ENCODE assay signal across 14 cellular contexts in the genomic region with DNA sequence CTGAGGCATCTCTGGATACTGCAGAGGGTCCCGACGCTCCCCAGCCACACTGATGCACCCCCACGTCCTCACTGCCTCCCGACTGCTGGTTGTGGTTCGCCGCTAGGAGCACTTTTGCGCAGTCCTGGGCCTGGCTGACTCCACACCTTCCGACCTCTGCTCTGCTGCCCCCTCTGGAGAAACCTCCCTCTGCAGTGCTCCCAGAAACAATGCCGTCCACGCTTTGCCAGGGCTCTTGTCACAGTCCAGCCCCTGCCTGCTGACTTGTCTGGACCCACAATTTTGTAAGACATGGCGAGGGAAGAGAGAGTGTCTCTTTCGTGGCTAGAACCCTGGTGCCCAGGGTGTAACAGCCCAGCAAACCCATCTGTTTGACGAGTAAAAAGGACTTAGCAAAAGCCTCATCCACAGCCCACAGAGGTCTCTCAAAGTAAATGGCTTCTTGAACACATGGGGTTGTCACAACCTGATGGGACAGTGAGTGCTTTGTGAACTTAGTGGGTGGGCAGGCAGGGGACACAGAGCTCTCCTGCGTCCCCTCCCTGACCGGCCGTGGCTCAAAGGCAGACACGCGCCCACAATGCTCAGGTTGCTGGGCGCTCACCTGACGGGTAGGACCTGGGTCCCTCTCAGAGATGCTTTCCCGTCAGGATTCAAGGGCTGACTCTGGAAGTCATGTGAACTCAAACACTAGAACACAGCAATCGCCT. TPM values are rescaled to one million over a fixed set of nuclear protein-coding genes. Genes with fewer than 3 reads are reported as not detected.
A peak's percentile ranks its signal among the peaks of the same experiment; 100 is the strongest.
DNase-seq lines count a peak whose midpoint lies in the region; ATAC-seq and TF ChIP-seq lines count a peak whose summit lies in the region.
"Had no signal": no experiment of that assay in that cellular context is flagged by ENCODE, and none has a peak within 500 bp of the region (broad histone marks: within the 10 kb centered on the region; RNA-seq: fewer than 3 reads in every experiment).

No MANE protein-coding gene starts in this region.

- no peak for TF ChIP-seq EP300 in ovary (IDR thresholded peaks at IDR 0.05)

- H4K20me1 ChIP-seq in OCI-LY7 (ENCODE audit: insufficient read depth, low read length), result peaks cover 6% of the 10 kb centered on the region
- H4K20me1 ChIP-seq in smooth muscle cell (ENCODE audit: low read depth), result peaks cover 13% of the 10 kb centered on the region

- H3K9me3 ChIP-seq in OCI-LY7 (ENCODE audit: low read length), result no peaks in the 10 kb centered on the region
- no peaks in the 10 kb centered on the region for H3K9me3 ChIP-seq in ovary
- H3K9me3 ChIP-seq in smooth muscle cell (replicated peaks; ENCODE audit: low read depth), result no peaks in the 10 kb centered on the region
- H3K9me3 ChIP-seq: transverse colon had no signal

- ATAC-seq in HG02798 (IDR thresholded peaks at IDR 0.05; ENCODE audit: poor library complexity, unreplicated experiment) (no peak), GM18498 (IDR thresholded peaks at IDR 0.05; ENCODE audit: unreplicated experiment) (no peak)
- ATAC-seq: activated naive CD4-positive, alpha-beta T cell treated with anti-CD3 and anti-CD28 coated beads, Interleukin-2, amount 50 U/mL, for 72 hours had no signal

- H3K4me1 Mint-ChIP-seq in endothelial cell (ENCODE audit: unreplicated experiment), result peaks cover 14% of the 10 kb centered on the region

- peaks cover 38% of the 10 kb centered on the region for H3K36me3 Mint-ChIP-seq in endothelial cell (ENCODE audit: low read depth, unreplicated experiment)

- POLR2A ChIA-PET in OCI-LY7 (lab: Charles Lee), result no interaction called here
- POLR2A ChIA-PET in HEK293T (lab: Yijun Ruan, JAX), result no interaction called here

- no peaks in the 10 kb centered on the region for H3F3A ChIP-seq in smooth muscle cell (ENCODE audit: low read depth)

- H2AFZ ChIP-seq in OCI-LY7 (ENCODE audit: low read length) (no peak overlapping the region), smooth muscle cell (ENCODE audit: low read depth) (no peak overlapping the region)

- H3K27ac Mint-ChIP-seq in endothelial cell (ENCODE audit: unreplicated experiment), result peak overlapping the region; percentile 43

- peaks cover 6% of the 10 kb centered on the region for H3K27me3 Mint-ChIP-seq in endothelial cell (ENCODE audit: unreplicated experiment)

- intact Hi-C loops in OCI-LY7 (cut with micrococcal nuclease; ENCODE audit: unreplicated experiment), result no loop called here
- intact Hi-C loops in ovary (cut with DNase I), result loop anchor here in 1 of 4 donors (10.0 kb wide), 1 partner anchor 1097 kb away; no protein-coding TSS in a partner anchor

- no peak overlapping the region for H3K9ac ChIP-seq in smooth muscle cell (ENCODE audit: low read depth)

- H3K4me3 ChIP-seq in OCI-LY7 (ENCODE audit: low read depth, low read length, poor library complexity, severe bottlenecking), result no peak overlapping the region
- no peak overlapping the region for H3K4me3 ChIP-seq in ovary
- H3K4me3 ChIP-seq in smooth muscle cell, result no peak overlapping the region
- H3K4me3 ChIP-seq: transverse colon had no signal

- no peaks in the 10 kb centered on the region for H3K9me3 Mint-ChIP-seq in endothelial cell (ENCODE audit: unreplicated experiment)
- H3K9me3 Mint-ChIP-seq: activated naive CD4-positive, alpha-beta T cell treated with anti-CD3 and anti-CD28 coated beads, Interleukin-2, amount 50 U/mL, for 72 hours had no signal

- no peak for TF ChIP-seq POLR2A in ovary (IDR thresholded peaks at IDR 0.05)

- no peaks in the 10 kb centered on the region for H3K9me2 ChIP-seq in OCI-LY7 (ENCODE audit: insufficient read depth, low read length)

- no peak overlapping the region for H3K27ac ChIP-seq in OCI-LY7 (ENCODE audit: low read depth, low read length, poor library complexity, severe bottlenecking)
- H3K27ac ChIP-seq in ovary, result no peak overlapping the region
- H3K27ac ChIP-seq in smooth muscle cell (ENCODE audit: low read depth), result no peak overlapping the region
- H3K27ac ChIP-seq: transverse colon had no signal

- H3K4me3 Mint-ChIP-seq in endothelial cell (ENCODE audit: unreplicated experiment), result peak overlapping the region; percentile 60

- peaks cover 63% of the 10 kb centered on the region for H3K36me3 ChIP-seq in OCI-LY7 (ENCODE audit: insufficient read depth, low read length)
- H3K36me3 ChIP-seq in ovary, result no peaks in the 10 kb centered on the region
- peaks cover 12% of the 10 kb centered on the region for H3K36me3 ChIP-seq in smooth muscle cell (ENCODE audit: low read depth)

- peaks cover 20% of the 10 kb centered on the region for H3K79me2 ChIP-seq in OCI-LY7 (ENCODE audit: insufficient read depth, low read depth, low read length)
- H3K79me2 ChIP-seq in smooth muscle cell (ENCODE audit: low read depth), result peaks cover 18% of the 10 kb centered on the region

- no TSS peak for BruUV-seq in OCI-LY7 (replicated peaks; lab: Mats Ljungman, UMichigan)

- 80 to 91% (median 81%) methylated on average over 22 of the region's 22 CpGs for WGBS in ovary, 3 donors
- 96% methylated on average over 22 of the region's 22 CpGs for WGBS in smooth muscle cell (ENCODE audit: low lambda C conversion rate)

- H3K4me2 ChIP-seq in OCI-LY7 (ENCODE audit: low read length), result no peak overlapping the region
- no peak overlapping the region for H3K4me2 ChIP-seq in smooth muscle cell

- H3K4me1 ChIP-seq in OCI-LY7 (ENCODE audit: insufficient read depth, low read length, poor library complexity, severe bottlenecking), result peaks cover 17% of the 10 kb centered on the region
- H3K4me1 ChIP-seq in ovary (ENCODE audit: insufficient read depth), result peaks cover 7% of the 10 kb centered on the region
- H3K4me1 ChIP-seq in smooth muscle cell (ENCODE audit: low read depth), result peaks cover 4% of the 10 kb centered on the region

- TF ChIP-seq CTCF in GM12872 (IDR thresholded peaks at IDR 0.05; ENCODE audit: insufficient read depth, low read depth, low read length), result peak; percentile 31; the same call in 1 of the 3 replicates
- peak; percentile 44 for TF ChIP-seq CTCF in OCI-LY7 (conservative IDR thresholded peaks at IDR 0.05; ENCODE audit: low read length)
- peak; percentile 24 for TF ChIP-seq CTCF in endothelial cell (IDR thresholded peaks at IDR 0.05; ENCODE audit: unreplicated experiment)
- no peak for TF ChIP-seq CTCF in ovary (IDR thresholded peaks at IDR 0.05)
- TF ChIP-seq CTCF in smooth muscle cell (IDR thresholded peaks at IDR 0.05; ENCODE audit: borderline replicate concordance, insufficient read depth, poor library complexity, severe bottlenecking), result no peak

- DNase-seq in OCI-LY7 (ENCODE audit: low spot score) (no peak), endothelial cell (ENCODE audit: low spot score) (no peak), ovary (peak in 3 of 5 donors; percentile 7 to 21 (median 11)), smooth muscle cell (lab: John Stamatoyannopoulos, UW; ENCODE audit: unreplicated experiment) (no peak), HEK293T (ENCODE audit: extremely low spot score) (no peak)
- DNase-seq: dermis blood vessel endothelial cell, islet precursor cell, NCI-H345, transverse colon had no signal

- no peaks in the 10 kb centered on the region for H3K27me3 ChIP-seq in ovary
- no peaks in the 10 kb centered on the region for H3K27me3 ChIP-seq in smooth muscle cell (ENCODE audit: low read depth)
- H3K27me3 ChIP-seq: transverse colon had no signal

- CTCF ChIA-PET in OCI-LY7 (lab: Charles Lee; ENCODE audit: unreplicated experiment) (interaction anchor here (0.6 kb wide), 1 partner anchor 30 kb away, joined by 4 read pairs; no protein-coding TSS in a partner anchor), HEK293T (lab: Yijun Ruan, JAX) (no interaction called here)

TF ChIP-seq in HEK293T, 16 proteins besides CTCF, POLR2A, EP300 and RAD21:
- TF ChIP-seq NFRKB (IDR thresholded peaks at IDR 0.05), result no peak
- no peak for TF ChIP-seq HDGF (IDR thresholded peaks at IDR 0.05; ENCODE audit: borderline replicate concordance)
- TF ChIP-seq SUZ12 (IDR thresholded peaks at IDR 0.05), result no peak
- no peak for TF ChIP-seq L3MBTL2 (conservative IDR thresholded peaks at IDR 0.05)
- TF ChIP-seq TARDBP (IDR thresholded peaks at IDR 0.05), result no peak
- TF ChIP-seq, protein P1, sequence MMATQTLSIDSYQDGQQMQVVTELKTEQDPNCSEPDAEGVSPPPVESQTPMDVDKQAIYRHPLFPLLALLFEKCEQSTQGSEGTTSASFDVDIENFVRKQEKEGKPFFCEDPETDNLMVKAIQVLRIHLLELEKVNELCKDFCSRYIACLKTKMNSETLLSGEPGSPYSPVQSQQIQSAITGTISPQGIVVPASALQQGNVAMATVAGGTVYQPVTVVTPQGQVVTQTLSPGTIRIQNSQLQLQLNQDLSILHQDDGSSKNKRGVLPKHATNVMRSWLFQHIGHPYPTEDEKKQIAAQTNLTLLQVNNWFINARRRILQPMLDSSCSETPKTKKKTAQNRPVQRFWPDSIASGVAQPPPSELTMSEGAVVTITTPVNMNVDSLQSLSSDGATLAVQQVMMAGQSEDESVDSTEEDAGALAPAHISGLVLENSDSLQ (IDR thresholded peaks at IDR 0.05), result no peak
- no peak for TF ChIP-seq FOXA1 (IDR thresholded peaks at IDR 0.05)
- TF ChIP-seq ZNF384 (IDR thresholded peaks at IDR 0.05), result no peak
- no peak for TF ChIP-seq BHLHE40 (IDR thresholded peaks at IDR 0.05; ENCODE audit: borderline replicate concordance)
- no peak for TF ChIP-seq FOXM1 (IDR thresholded peaks at IDR 0.05; ENCODE audit: borderline replicate concordance)
- no peak for TF ChIP-seq LEF1 (IDR thresholded peaks at IDR 0.05; ENCODE audit: borderline replicate concordance)
- TF ChIP-seq ELF4 (IDR thresholded peaks at IDR 0.05), result no peak
- TF ChIP-seq SP1 (IDR thresholded peaks at IDR 0.05), result no peak
- no peak for TF ChIP-seq CTBP1 (IDR thresholded peaks at IDR 0.05; ENCODE audit: borderline replicate concordance)
- TF ChIP-seq ARNT (IDR thresholded peaks at IDR 0.05), result no peak
- TF ChIP-seq FOXK2 (IDR thresholded peaks at IDR 0.05), result no peak

RNA-seq across cellular contexts. Expression of a gene that starts 4.0 kb away (rescaled TPM):
- 158 and 159 TPM in 2 replicates for total RNA-seq in OCI-LY7 (2014; rRNA removed; shearing (Covaris generic))
- total RNA-seq in OCI-LY7 (2022) (75.5 and 106 TPM in 2 replicates), endothelial cell (ENCODE audit: unreplicated experiment) (165 TPM), ovary (100 to 1,000 TPM in 4 of 7 donors, 10 to 100 TPM in 3; 92.1 to 286 (median 101) TPM), smooth muscle cell (157 and 173 TPM in 2 replicates)
- polyA plus RNA-seq in ovary (100 to 1,000 TPM in 1 of 2 donors, 10 to 100 TPM in 1; 42.1 to 236 TPM), smooth muscle cell (296 and 310 TPM in 2 replicates)

RNA-seq across cellular contexts. Expression of a gene that starts 8.4 kb away (rescaled TPM):
- not detected in 2 replicates for total RNA-seq in OCI-LY7 (2014; rRNA removed; shearing (Covaris generic))
- total RNA-seq in OCI-LY7 (2022), result not detected in 2 replicates
- not detected for total RNA-seq in endothelial cell (ENCODE audit: unreplicated experiment)
- total RNA-seq in ovary, result not detected
- polyA plus RNA-seq in ovary, result not detected
- total RNA-seq in smooth muscle cell, result not detected in 2 replicates
- not detected in 2 replicates for polyA plus RNA-seq in smooth muscle cell
- total RNA-seq: activated CD8-positive, alpha-beta memory T cell treated with anti-CD3 and anti-CD28 coated beads for 36 hours; activated naive CD4-positive, alpha-beta T cell treated with anti-CD3 and anti-CD28 coated beads, Interleukin-2, amount 50 U/mL, for 72 hours; dermis blood vessel endothelial cell; transverse colon had no signal

Comparison
In these comparisons a context has a peak if more than half of its experiments do, and no peak if none do; other contexts are left out.
1. CTCF ChIP-seq: peak in GM12872 (single experiment), OCI-LY7 (single experiment) and endothelial cell (single experiment); none in ovary (0 of 3) and smooth muscle cell (single experiment).
2. DNase-seq: peak in ovary (3 of 5); none in OCI-LY7 (single experiment), endothelial cell (single experiment), smooth muscle cell (single experiment) and HEK293T (single experiment).